Comparison of ENCODE assay signal across 13 cellular contexts in genomic region chr3:82088749-82089148, GRCh38.
DNase-seq lines count a peak whose midpoint lies in the region; ATAC-seq, FAIRE-seq and TF ChIP-seq lines count a peak whose summit lies in the region.
"Had no signal": no experiment of that assay in that cellular context is flagged by ENCODE, and none has a peak within 500 bp of the region (broad histone marks: within the 10 kb centered on the region; RNA-seq: fewer than 3 reads in every experiment).

No MANE protein-coding gene starts in this region.

- H2BK15ac ChIP-seq in mesendoderm (replicated peaks; ENCODE audit: low read depth), result no peak overlapping the region

- H3K9ac ChIP-seq in GM12878 (ENCODE audit: control insufficient read depth, insufficient read depth, low read length) (no peak overlapping the region), mesendoderm (ENCODE audit: low read length) (no peak overlapping the region)

- in situ Hi-C loops in GM12878 (cut with MboI), result no loop called here

- H2BK120ac ChIP-seq in mesendoderm (ENCODE audit: low read depth, low read length), result no peak overlapping the region

- POLR2A ChIA-PET in GM12878 (lab: Charles Lee), result no interaction called here

- no peak for TF ChIP-seq RAD21 in GM12878 (IDR thresholded peaks at IDR 0.05; ENCODE audit: insufficient read depth, low read depth, low read length)

- CTCF ChIA-PET in GM12878 (lab: Yijun Ruan, JAX), result no interaction called here

- 33% methylated on average over 3 of the region's 3 CpGs for WGBS in GM12878 (ENCODE audit: insufficient coverage, insufficient replicate concordance, low lambda C conversion rate, missing lambda C conversion rate)
- WGBS in mesendoderm (ENCODE audit: extremely low coverage, insufficient coverage, low lambda C conversion rate), result no CpG with 5 or more reads among the region's 3 CpGs

- TF ChIP-seq EP300 in GM12878 (IDR thresholded peaks at IDR 0.05; ENCODE audit: borderline replicate concordance in 1 of 2, control insufficient read depth in 1 of 2, low read depth in 2 of 2, low read length in 2 of 2), result no peak

- peak; percentile 17 for DNase-seq in GDM1 (lab: John Stamatoyannopoulos, UW)
- no peak for DNase-seq in GM12878 (ENCODE audit: low read depth, low spot score)
- DNase-seq in mesendoderm, result no peak
- DNase-seq in coronary artery (ENCODE audit: low spot score), result no peak
- DNase-seq in AML-193 (lab: John Stamatoyannopoulos, UW), result no peak
- DNase-seq in NCI-H187 (lab: John Stamatoyannopoulos, UW), result no peak
- DNase-seq: DND-41, NCI-H2107, retina, testis had no signal

- RAD21 ChIA-PET in GM12878 (lab: Charles Lee; ENCODE audit: unreplicated experiment), result no interaction called here

- TF ChIP-seq CTCF in GM12878 (IDR thresholded peaks at IDR 0.05 in 2 of 3, conservative IDR thresholded peaks at IDR 0.05 in 1 of 3; ENCODE audit: control insufficient read depth in 2 of 3, extremely low read depth in 1 of 3, insufficient read depth in 1 of 3, low read depth in 3 of 3, low read length in 3 of 3) (no peak), coronary artery (IDR thresholded peaks at IDR 0.05) (no peak)

- SMC1A ChIA-PET in GM12878 (lab: Charles Lee; ENCODE audit: uncharacterized antibody, unreplicated experiment), result no interaction called here

- FAIRE-seq in GM12878 (lab: Jason Lieb, UNC), result peak; percentile 57

- H3K56ac ChIP-seq in mesendoderm (ENCODE audit: low read length), result no peak overlapping the region

- ATAC-seq in GM21367 (IDR thresholded peaks at IDR 0.05; ENCODE audit: unreplicated experiment) (peak; percentile 58), HG03439 (IDR thresholded peaks at IDR 0.05; ENCODE audit: unreplicated experiment) (peak; percentile 62), GM12878 (peak; percentile 88)

- no peak overlapping the region for H2BK5ac ChIP-seq in mesendoderm (ENCODE audit: low read length)

- H3K79me2 ChIP-seq in GM12878 (ENCODE audit: control insufficient read depth, insufficient read depth, low read length) (no peaks in the 10 kb centered on the region), mesendoderm (ENCODE audit: control insufficient read depth, insufficient read depth, low read length) (no peaks in the 10 kb centered on the region)

- no peak overlapping the region for H3K4me2 ChIP-seq in GM12878 (ENCODE audit: control insufficient read depth, insufficient read depth)
- no peak overlapping the region for H3K4me2 ChIP-seq in mesendoderm (ENCODE audit: low read length)

- no peak overlapping the region for H4K8ac ChIP-seq in mesendoderm (ENCODE audit: low read depth, low read length)

- H2AK5ac ChIP-seq in mesendoderm (ENCODE audit: low read length), result no peak overlapping the region

- H3K36me3 ChIP-seq in GM12878 (ENCODE audit: control insufficient read depth in 2 of 2, insufficient read depth in 2 of 2, low read length in 1 of 2), result no peaks in the 10 kb centered on the region
- H3K36me3 ChIP-seq in mesendoderm (ENCODE audit: control insufficient read depth, insufficient read depth, low read length), result no peaks in the 10 kb centered on the region

- 0 out of 2 replicates have a peak overlapping the region, but pooled peaks have one; percentile 4 for H2AFZ ChIP-seq in GM12878 (ENCODE audit: control insufficient read depth, low read depth, low read length)

- no peak for TF ChIP-seq POLR2A in GM12878 (IDR thresholded peaks at IDR 0.05; ENCODE audit: low read depth, low read length)

- H4K5ac ChIP-seq in mesendoderm (ENCODE audit: low read length), result no peak overlapping the region

- no peak overlapping the region for H3K18ac ChIP-seq in mesendoderm (ENCODE audit: low read length)

- H3K23ac ChIP-seq in mesendoderm (ENCODE audit: low read length), result no peak overlapping the region

- H3K4me1 ChIP-seq in GM12878 (ENCODE audit: control insufficient read depth, insufficient read depth, low read length) (no peaks in the 10 kb centered on the region), mesendoderm (ENCODE audit: control insufficient read depth, low read depth, low read length) (no peaks in the 10 kb centered on the region)
- H3K4me1 ChIP-seq: testis had no signal

- no peak overlapping the region for H3K4me3 ChIP-seq in GM12878
- H3K4me3 ChIP-seq in mesendoderm (ENCODE audit: low read length), result no peak overlapping the region
- H3K4me3 ChIP-seq in coronary artery, result no peak overlapping the region
- H3K4me3 ChIP-seq: testis had no signal

- BruUV-seq in GM12878 (replicated peaks; lab: Mats Ljungman, UMichigan), result no TSS peak

- intact Hi-C loops in GM12878 (cut with micrococcal nuclease; ENCODE audit: unreplicated experiment), result no loop called here

- no peak overlapping the region for H3K4ac ChIP-seq in mesendoderm (ENCODE audit: low read depth, low read length)

- H4K20me1 ChIP-seq in GM12878 (ENCODE audit: control insufficient read depth, insufficient read depth), result no peaks in the 10 kb centered on the region

- no peaks in the 10 kb centered on the region for H3K9me3 ChIP-seq in GM12878 (replicated peaks; ENCODE audit: control insufficient read depth, insufficient read depth, low read length)
- H3K9me3 ChIP-seq: testis had no signal

- H3K27me3 ChIP-seq in GM12878 (replicated peaks in 1 of 2; ENCODE audit: control insufficient read depth in 2 of 2, insufficient read depth in 2 of 2, low read length in 1 of 2), result no peaks in the 10 kb centered on the region
- no peaks in the 10 kb centered on the region for H3K27me3 ChIP-seq in mesendoderm (ENCODE audit: insufficient read depth, low read length, poor library complexity)
- H3K27me3 ChIP-seq: testis had no signal

- no peaks in the 10 kb centered on the region for H3K79me1 ChIP-seq in mesendoderm (ENCODE audit: low read length)

- H3K27ac ChIP-seq in GM12878 (ENCODE audit: control insufficient read depth, insufficient read depth) (no peak overlapping the region), mesendoderm (ENCODE audit: low read depth, low read length) (no peak overlapping the region), coronary artery (no peak overlapping the region)
- H3K27ac ChIP-seq: RWPE1, testis had no signal

TF ChIP-seq in GM12878, 131 proteins besides CTCF, POLR2A, EP300 and RAD21:
- TF ChIP-seq NR2C2 (IDR thresholded peaks at IDR 0.05; ENCODE audit: borderline replicate concordance, control insufficient read depth, insufficient read length, low read depth) (no peak), SPI1 (IDR thresholded peaks at IDR 0.05; ENCODE audit: borderline replicate concordance, insufficient read depth, low read depth, low read length) (peak; percentile 95), CBX5 (IDR thresholded peaks at IDR 0.05; ENCODE audit: low read depth) (0 out of 2 replicates have a peak, but pooled peaks have one; percentile 64)
TF ChIP-seq in GM12878: peak in this region for 2.
